In genomic region chr19:39942508-39942825, GRCh38 we compare ENCODE assay signal across 8 cellular contexts. TPM values are rescaled to one million over a fixed set of nuclear protein-coding genes. Genes with fewer than 3 reads are reported as not detected.
A peak's percentile ranks its signal among the peaks of the same experiment; 100 is the strongest.
DNase-seq lines count a peak whose midpoint lies in the region; ATAC-seq and TF ChIP-seq lines count a peak whose summit lies in the region.
"Not testable (repeated sequence)": the region's sequence is repeated elsewhere in the genome, so short reads cannot be mapped to it uniquely, and the experiment has no call there.

No MANE protein-coding gene starts in this region.

- H3T11ph ChIP-seq in H9 (ENCODE audit: low read length) = not testable (repeated sequence)

- H3K4me1 Mint-ChIP-seq in H9 = peaks cover 8 to 10% of the 10 kb centered on the region in 2 experiments; a peak in 3 of 4 replicates
- H3K4me1 Mint-ChIP-seq in activated CD4-positive, alpha-beta memory T cell treated with anti-CD3 and anti-CD28 coated beads for 36 hours (ENCODE audit: low read depth) = peaks cover 65% of the 10 kb centered on the region
- H3K4me1 Mint-ChIP-seq in activated naive CD8-positive, alpha-beta T cell (ENCODE audit: low read depth) = peaks cover 75% of the 10 kb centered on the region
- peaks cover 13% of the 10 kb centered on the region for H3K4me1 Mint-ChIP-seq in endodermal cell
- H3K4me1 Mint-ChIP-seq in natural killer cell = peaks cover 62 to 67% of the 10 kb centered on the region in 2 donors
- peaks cover 56% of the 10 kb centered on the region for H3K4me1 Mint-ChIP-seq in stimulated activated effector memory CD8-positive, alpha-beta T cell treated with anti-CD3 and anti-CD28 coated beads, Interleukin-12 subunit alpha, Interleukin-12 subunit beta, amount 100 ng/mL, for 72 hours

- H3K79me1 ChIP-seq in H9 (ENCODE audit: insufficient read depth, low read depth, low read length, poor library complexity, severe bottlenecking) = not testable (repeated sequence)

- H2BK12ac ChIP-seq in H9 (ENCODE audit: insufficient read length, low read depth, low read length) = not testable (repeated sequence)

- not testable (repeated sequence) for H3K36me3 Mint-ChIP-seq in H9 (ENCODE audit: insufficient read depth in 1 of 3, low read depth in 3 of 3); activated naive CD8-positive, alpha-beta T cell; endodermal cell (ENCODE audit: low read depth); stimulated activated effector memory CD8-positive, alpha-beta T cell treated with anti-CD3 and anti-CD28 coated beads, Interleukin-12 subunit alpha, Interleukin-12 subunit beta, amount 100 ng/mL, for 72 hours
- peaks cover 10% of the 10 kb centered on the region for H3K36me3 Mint-ChIP-seq in activated CD4-positive, alpha-beta memory T cell treated with anti-CD3 and anti-CD28 coated beads for 36 hours
- H3K36me3 Mint-ChIP-seq in natural killer cell = peaks cover 18% of the 10 kb centered on the region

- peak overlapping the region; percentile 45 for H2BK20ac ChIP-seq in H9 (ENCODE audit: low read depth, low read length, poor library complexity, severe bottlenecking)

- peaks cover 47 to 99% (median 87%) of the 10 kb centered on the region in 10 experiments for H3K4me1 ChIP-seq in BLaER1 treated with 17β-estradiol and CSF1 and Interleukin-3, amounts not matched to agents 10 nM and 100 nM
- H3K4me1 ChIP-seq in H9 (ENCODE audit: insufficient read depth, low read length); endodermal cell (ENCODE audit: control insufficient read depth, insufficient read depth, low read length): not testable (repeated sequence)
- H3K4me1 ChIP-seq in OCI-LY3 (ENCODE audit: low read length) = peaks cover 55% of the 10 kb centered on the region

- CTCF ChIA-PET in activated CD4-positive, alpha-beta memory T cell treated with anti-CD3 and anti-CD28 coated beads for 36 hours (lab: Charles Lee) = interaction anchor here (1.0 to 2.3 kb wide), 2 partner anchors 11 to 28 kb away, joined by 4 to 15 read pairs; partner anchors contain the start of gene PSMC4

- H3K56ac ChIP-seq in H9 (ENCODE audit: insufficient read length, low read depth, low read length) = not testable (repeated sequence)

- intact Hi-C loops in activated CD4-positive, alpha-beta memory T cell treated with anti-CD3 and anti-CD28 coated beads for 36 hours (cut with micrococcal nuclease); natural killer cell (cut with micrococcal nuclease): not testable (repeated sequence)

- H3K4ac ChIP-seq in H9 (ENCODE audit: low read depth, low read length) = not testable (repeated sequence)

- not testable (repeated sequence) for H3K36me3 ChIP-seq in BLaER1 treated with 17β-estradiol and CSF1 and Interleukin-3, amounts not matched to agents 10 nM and 100 nM; endodermal cell (ENCODE audit: control insufficient read depth, insufficient read depth, low read length)
- peaks cover 12% of the 10 kb centered on the region for H3K36me3 ChIP-seq in OCI-LY3 (replicated peaks; ENCODE audit: low read depth, low read length)

- not testable (repeated sequence) for H3K9me3 Mint-ChIP-seq in H9, endodermal cell
- peaks cover 16% of the 10 kb centered on the region for H3K9me3 Mint-ChIP-seq in activated CD4-positive, alpha-beta memory T cell treated with anti-CD3 and anti-CD28 coated beads for 36 hours
- H3K9me3 Mint-ChIP-seq in activated naive CD8-positive, alpha-beta T cell (ENCODE audit: low read depth) = peaks cover 11% of the 10 kb centered on the region
- H3K9me3 Mint-ChIP-seq in natural killer cell = peaks cover 2 to 11% of the 10 kb centered on the region in 2 donors
- H3K9me3 Mint-ChIP-seq in stimulated activated effector memory CD8-positive, alpha-beta T cell treated with anti-CD3 and anti-CD28 coated beads, Interleukin-12 subunit alpha, Interleukin-12 subunit beta, amount 100 ng/mL, for 72 hours = peaks cover 13% of the 10 kb centered on the region

- not testable (repeated sequence) for H3K27me3 Mint-ChIP-seq in H9 (ENCODE audit: low read depth); activated CD4-positive, alpha-beta memory T cell treated with anti-CD3 and anti-CD28 coated beads for 36 hours; activated naive CD8-positive, alpha-beta T cell; endodermal cell (ENCODE audit: insufficient read depth); natural killer cell (ENCODE audit: low read depth in 2 of 2)

- peak overlapping the region; percentile 85 to 98 (median 92) for H3K4me2 ChIP-seq in BLaER1 treated with 17β-estradiol and CSF1 and Interleukin-3, amounts not matched to agents 10 nM and 100 nM
- not testable (repeated sequence) for H3K4me2 ChIP-seq in H9 (ENCODE audit: insufficient read depth, insufficient read length, low read length)
- peak overlapping the region; percentile 67 for H3K4me2 ChIP-seq in OCI-LY3 (ENCODE audit: low read length)

- H3K27ac ChIP-seq in BLaER1 treated with 17β-estradiol and CSF1 and Interleukin-3, amounts not matched to agents 10 nM and 100 nM = peak overlapping the region; percentile 22 to 84 (median 50); a peak in 20 of 22 replicates
- not testable (repeated sequence) for H3K27ac ChIP-seq in H9 (ENCODE audit: insufficient read length, low read depth, low read length)
- H3K27ac ChIP-seq in OCI-LY3 (ENCODE audit: low read length) (peak overlapping the region; percentile 91), endodermal cell (ENCODE audit: low read depth, low read length) (peak overlapping the region; percentile 64)

- not testable (repeated sequence) for H2AK5ac ChIP-seq in H9 (ENCODE audit: insufficient read length, low read length)

- not testable (repeated sequence) for H4K91ac ChIP-seq in H9 (ENCODE audit: insufficient read length, low read depth, low read length)

- not testable (repeated sequence) for H3K23me2 ChIP-seq in H9 (ENCODE audit: insufficient read length, low read depth, low read length, poor library complexity, severe bottlenecking)

- H4K8ac ChIP-seq in H9 (replicated peaks; ENCODE audit: insufficient read length, low read depth, low read length) = not testable (repeated sequence)

- peaks cover 11 to 22% (median 15%) of the 10 kb centered on the region in 11 experiments for H3K9me3 ChIP-seq in BLaER1 treated with 17β-estradiol and CSF1 and Interleukin-3, amounts not matched to agents 10 nM and 100 nM (replicated peaks in 1 of 11)
- H3K9me3 ChIP-seq in H9 (ENCODE audit: control insufficient read depth, low read depth, low read length); endodermal cell (ENCODE audit: control insufficient read depth, low read length): not testable (repeated sequence)
- H3K9me3 ChIP-seq in OCI-LY3 (ENCODE audit: insufficient read depth, low read length) = peaks cover 15% of the 10 kb centered on the region

- H3K9ac ChIP-seq in BLaER1 treated with 17β-estradiol and CSF1 and Interleukin-3, amounts not matched to agents 10 nM and 100 nM = peak overlapping the region; percentile 2 to 65 (median 53); a peak in 16 of 22 replicates
- H3K9ac ChIP-seq in H9 (ENCODE audit: extremely low read depth, insufficient read length, low read length); endodermal cell (ENCODE audit: extremely low read depth, low read length, poor library complexity, severe bottlenecking): not testable (repeated sequence)
- H3K9ac ChIP-seq in OCI-LY3 (ENCODE audit: low read length) = peak overlapping the region; percentile 84

- POLR2A ChIA-PET in activated CD4-positive, alpha-beta memory T cell treated with anti-CD3 and anti-CD28 coated beads for 36 hours (lab: Charles Lee) = interaction anchor here (0.6 to 1.4 kb wide), 3 partner anchors 27 to 49 kb away, joined by 3 to 5 read pairs (median 3); partner anchors contain the start of gene PSMC4

- not testable (repeated sequence) for ATAC-seq in natural killer cell; stimulated activated effector memory CD8-positive, alpha-beta T cell treated with anti-CD3 and anti-CD28 coated beads, Interleukin-12 subunit alpha, Interleukin-12 subunit beta, amount 100 ng/mL, for 72 hours

- not testable (repeated sequence) for H3K27me3 ChIP-seq in BLaER1 treated with 17β-estradiol and CSF1 and Interleukin-3, amounts not matched to agents 10 nM and 100 nM; H9 (ENCODE audit: insufficient read depth, low read length); OCI-LY3 (ENCODE audit: low read depth, low read length); endodermal cell (ENCODE audit: control insufficient read depth, insufficient read depth, low read length, poor library complexity, severe bottlenecking)

- not testable (repeated sequence) for DNase-seq in H9; activated CD4-positive, alpha-beta memory T cell treated with anti-CD3 and anti-CD28 coated beads for 36 hours; endodermal cell; natural killer cell; stimulated activated effector memory CD8-positive, alpha-beta T cell treated with anti-CD3 and anti-CD28 coated beads, Interleukin-12 subunit alpha, Interleukin-12 subunit beta, amount 100 ng/mL, for 72 hours (ENCODE audit: low spot score in 2 of 2)

- TF ChIP-seq CTCF in H9 (conservative IDR thresholded peaks at IDR 0.05); OCI-LY3 (IDR thresholded peaks at IDR 0.05; ENCODE audit: low read depth, low read length); endodermal cell (conservative IDR thresholded peaks at IDR 0.05); natural killer cell (IDR thresholded peaks at IDR 0.05): not testable (repeated sequence)

- not testable (repeated sequence) for H3K23ac ChIP-seq in H9 (ENCODE audit: insufficient read length, low read depth, low read length)

- WGBS in H9 (ENCODE audit: extremely low coverage, insufficient read length, low lambda C conversion rate) = no CpG with 5 or more reads among the region's 2 CpGs
- WGBS in endodermal cell (ENCODE audit: insufficient coverage in 1 of 2, insufficient read length in 1 of 2), 2 experiments = no CpG with 5 or more reads among the region's 2 CpGs

- H3K4me3 Mint-ChIP-seq in H9; activated CD4-positive, alpha-beta memory T cell treated with anti-CD3 and anti-CD28 coated beads for 36 hours; endodermal cell: not testable (repeated sequence)
- H3K4me3 Mint-ChIP-seq in activated naive CD8-positive, alpha-beta T cell = peak overlapping the region; percentile 76
- H3K4me3 Mint-ChIP-seq in natural killer cell = peak overlapping the region; percentile 91
- peak overlapping the region; percentile 56 for H3K4me3 Mint-ChIP-seq in stimulated activated effector memory CD8-positive, alpha-beta T cell treated with anti-CD3 and anti-CD28 coated beads, Interleukin-12 subunit alpha, Interleukin-12 subunit beta, amount 100 ng/mL, for 72 hours

- not testable (repeated sequence) for H2BK15ac ChIP-seq in H9 (ENCODE audit: low read depth, low read length)

- not testable (repeated sequence) for H2BK120ac ChIP-seq in H9 (ENCODE audit: low read depth, low read length, poor library complexity, severe bottlenecking)

- not testable (repeated sequence) for H3K18ac ChIP-seq in H9 (ENCODE audit: insufficient read length, low read depth, low read length)

- H3K14ac ChIP-seq in H9 (ENCODE audit: insufficient read depth, low read length) = not testable (repeated sequence)

- not testable (repeated sequence) for H3K27ac Mint-ChIP-seq in H9, endodermal cell
- peak overlapping the region; percentile 70 for H3K27ac Mint-ChIP-seq in activated CD4-positive, alpha-beta memory T cell treated with anti-CD3 and anti-CD28 coated beads for 36 hours
- H3K27ac Mint-ChIP-seq in activated naive CD8-positive, alpha-beta T cell = peak overlapping the region; percentile 93
- H3K27ac Mint-ChIP-seq in natural killer cell = peak overlapping the region; percentile 89 to 97
- peak overlapping the region; percentile 84 for H3K27ac Mint-ChIP-seq in stimulated activated effector memory CD8-positive, alpha-beta T cell treated with anti-CD3 and anti-CD28 coated beads, Interleukin-12 subunit alpha, Interleukin-12 subunit beta, amount 100 ng/mL, for 72 hours

- not testable (repeated sequence) for H4K20me1 ChIP-seq in BLaER1 treated with 17β-estradiol and CSF1 and Interleukin-3, amounts not matched to agents 10 nM and 100 nM; H9 (ENCODE audit: control insufficient read depth, insufficient read depth, insufficient read length); OCI-LY3 (ENCODE audit: insufficient read depth, low read length)

- not testable (repeated sequence) for H4K5ac ChIP-seq in H9 (ENCODE audit: insufficient read length, low read depth, low read length)

- H3K4me3 ChIP-seq in BLaER1 treated with 17β-estradiol and CSF1 and Interleukin-3, amounts not matched to agents 10 nM and 100 nM = peak overlapping the region in 7 of 10 experiments; percentile 20 to 46 (median 30); a peak in 12 of 20 replicates
- peak overlapping the region; percentile 63 for H3K4me3 ChIP-seq in OCI-LY3 (ENCODE audit: low read length)
- H3K4me3 ChIP-seq in endodermal cell (ENCODE audit: low read length) = not testable (repeated sequence)

- not testable (repeated sequence) for H2AFZ ChIP-seq in H9 (ENCODE audit: low read length); OCI-LY3 (ENCODE audit: low read depth, low read length)

- not testable (repeated sequence) for H3K79me2 ChIP-seq in H9 (ENCODE audit: insufficient read depth, low read length); OCI-LY3 (ENCODE audit: low read length)

- not testable (repeated sequence) for H2BK5ac ChIP-seq in H9 (ENCODE audit: insufficient read length, low read length)

RNA-seq across cellular contexts. Expression of gene FCGBP, which starts 8.0 kb away (rescaled TPM):
- total RNA-seq in H9 (2021) (0.13 and 0.15 TPM in 2 replicates), endodermal cell (under 1 TPM; 0.29 to 0.62 TPM), natural killer cell (10 to 100 TPM; 10.6 to 25.1 (median 17.3) TPM)
- total RNA-seq in activated CD4-positive, alpha-beta memory T cell treated with anti-CD3 and anti-CD28 coated beads for 36 hours = 1 to 10 TPM; 3.6 TPM
- 0.14 TPM for polyA plus RNA-seq in endodermal cell (2013, experiment 1 of 2)
- polyA plus RNA-seq in endodermal cell (2013, experiment 2 of 2) = 0.33 TPM

RNA-seq across cellular contexts. Expression of gene PSMC4, which starts 28.5 kb away (rescaled TPM):
- 111 and 119 TPM in 2 replicates for total RNA-seq in H9 (2021)
- 100 to 1,000 TPM; 105 to 107 TPM for total RNA-seq in activated CD4-positive, alpha-beta memory T cell treated with anti-CD3 and anti-CD28 coated beads for 36 hours
- total RNA-seq in endodermal cell = 10 to 100 TPM; 88.9 to 96.9 TPM
- 90.4 TPM for polyA plus RNA-seq in endodermal cell (2013, experiment 1 of 2)
- polyA plus RNA-seq in endodermal cell (2013, experiment 2 of 2) = 90.5 TPM
- 100 to 1,000 TPM in 2 of 3 donors, 10 to 100 TPM in 1; 84.9 to 116 (median 101) TPM for total RNA-seq in natural killer cell

RNA-seq across cellular contexts. Expression of gene ZNF546, which starts 54.4 kb away (rescaled TPM):
- total RNA-seq in H9 (2021) = 1.7 and 1.8 TPM in 2 replicates
- total RNA-seq in activated CD4-positive, alpha-beta memory T cell treated with anti-CD3 and anti-CD28 coated beads for 36 hours = 1 to 10 TPM; 4.2 to 5.5 TPM
- 1 to 10 TPM; 2.5 to 4.6 TPM for total RNA-seq in endodermal cell
- 2.4 TPM for polyA plus RNA-seq in endodermal cell (2013, experiment 1 of 2)
- polyA plus RNA-seq in endodermal cell (2013, experiment 2 of 2) = 2.0 TPM
- total RNA-seq in natural killer cell = 1 to 10 TPM; 3.3 to 4.0 (median 3.8) TPM
